Comparison of ENCODE assay signal across 21 cellular contexts in the genomic region with DNA sequence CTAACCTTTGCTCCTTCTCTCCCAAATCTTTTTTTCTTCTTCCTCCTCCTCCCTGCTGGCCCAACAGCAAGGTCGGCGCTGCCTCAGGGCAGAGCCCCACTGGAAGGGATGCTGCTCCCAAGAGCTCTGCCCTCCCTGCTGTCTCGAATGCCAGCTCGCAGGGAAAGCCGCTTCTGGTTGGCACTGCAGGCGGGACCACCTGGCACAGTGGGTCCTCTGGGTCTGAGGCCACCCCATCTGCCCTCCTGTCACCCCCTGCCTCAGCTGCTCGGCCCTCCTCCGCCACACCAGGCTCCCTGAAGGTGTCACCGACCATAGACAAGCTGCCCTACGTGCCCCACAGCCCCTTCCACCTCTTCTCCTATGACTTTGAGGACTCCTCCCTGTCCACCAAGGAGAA.
"Had no signal": no experiment of that assay in that cellular context is flagged by ENCODE, and none has a peak within 500 bp of the region (broad histone marks: within the 10 kb centered on the region; RNA-seq: fewer than 3 reads in every experiment).

No MANE protein-coding gene starts in this region.

- H3K36me3 Mint-ChIP-seq: naive thymus-derived CD4-positive, alpha-beta T cell; natural killer cell; stimulated activated naive B cell treated with anti-CD40 and anti-IgM and Interleukin-4, amounts not matched to agents 10 μg/mL and 1 μg/mL and 100 μg/mL, for 72 hours had no signal

- H3K4me3 Mint-ChIP-seq: naive thymus-derived CD4-positive, alpha-beta T cell; natural killer cell; nephron; neural progenitor cell; stimulated activated naive B cell treated with anti-CD40 and anti-IgM and Interleukin-4, amounts not matched to agents 10 μg/mL and 1 μg/mL and 100 μg/mL, for 72 hours; stimulated activated naive CD8-positive, alpha-beta T cell treated with anti-CD3 and anti-CD28 coated beads, Interleukin-15, Interleukin-2, amounts not matched to agents 100 ng/mL and 50 ng/mL, for 24 hours had no signal

- H3K27ac Mint-ChIP-seq: naive thymus-derived CD4-positive, alpha-beta T cell; natural killer cell; nephron; neural progenitor cell; stimulated activated naive B cell treated with anti-CD40 and anti-IgM and Interleukin-4, amounts not matched to agents 10 μg/mL and 1 μg/mL and 100 μg/mL, for 72 hours; stimulated activated naive CD8-positive, alpha-beta T cell treated with anti-CD3 and anti-CD28 coated beads, Interleukin-15, Interleukin-2, amounts not matched to agents 100 ng/mL and 50 ng/mL, for 24 hours had no signal

- H3K4me1 Mint-ChIP-seq: naive thymus-derived CD4-positive, alpha-beta T cell; natural killer cell; stimulated activated naive B cell treated with anti-CD40 and anti-IgM and Interleukin-4, amounts not matched to agents 10 μg/mL and 1 μg/mL and 100 μg/mL, for 72 hours had no signal

- ATAC-seq: naive thymus-derived CD4-positive, alpha-beta T cell; natural killer cell; pancreas; right cardiac atrium; stimulated activated naive B cell treated with anti-CD40 and anti-IgM and Interleukin-4, amounts not matched to agents 10 μg/mL and 1 μg/mL and 100 μg/mL, for 72 hours had no signal

- DNase-seq: naive thymus-derived CD4-positive, alpha-beta T cell; natural killer cell; occipital lobe; pancreas; retina; right cardiac atrium; right lobe of liver; sigmoid colon; small intestine; stimulated activated CD4-positive, alpha-beta T cell treated with anti-CD3 and anti-CD28 coated beads, Interleukin-15, amount 100 ng/mL, for 24 hours; stimulated activated CD4-positive, alpha-beta T cell treated with anti-CD3 and anti-CD28 coated beads, Interleukin-2, amount 100 ng/mL, for 24 hours; stimulated activated CD4-positive, alpha-beta T cell treated with anti-CD3 and anti-CD28 coated beads, Interleukin-2, amount 100 ng/mL, for 48 hours; stimulated activated CD4-positive, alpha-beta T cell treated with anti-CD3 and anti-CD28 coated beads, Interleukin-4, amount 100 ng/mL, for 24 hours; stimulated activated naive B cell treated with anti-CD40 and anti-IgM and Interleukin-4, amounts not matched to agents 10 μg/mL and 1 μg/mL and 100 μg/mL, for 72 hours; stimulated activated naive CD4-positive, alpha-beta T cell treated with Interleukin-2 at 50 U/mL for 16 hours; stomach; thyroid gland; trophoblast cell had no signal

- H3K9me3 Mint-ChIP-seq: neural progenitor cell; stimulated activated naive CD8-positive, alpha-beta T cell treated with anti-CD3 and anti-CD28 coated beads, Interleukin-15, Interleukin-2, amounts not matched to agents 100 ng/mL and 50 ng/mL, for 24 hours had no signal
